In genomic region chr13:73177017-73177416, GRCh38 we compare ENCODE assay signal across 18 cellular contexts.
A peak's percentile ranks its signal among the peaks of the same experiment; 100 is the strongest.
DNase-seq lines count a peak whose midpoint lies in the region; TF ChIP-seq lines count a peak whose summit lies in the region.
"Had no signal": no experiment of that assay in that cellular context is flagged by ENCODE, and none has a peak within 500 bp of the region (broad histone marks: within the 10 kb centered on the region; RNA-seq: fewer than 3 reads in every experiment).

No MANE protein-coding gene starts in this region.

- H3K9ac ChIP-seq in mammary epithelial cell (ENCODE audit: insufficient read depth, low read length): no peak overlapping the region

- no peaks in the 10 kb centered on the region for H3K79me2 ChIP-seq in mammary epithelial cell (ENCODE audit: insufficient read depth, low read length)

- peaks cover 8% of the 10 kb centered on the region for H3K4me1 ChIP-seq in mammary epithelial cell (ENCODE audit: insufficient read depth, low read length)
- peaks cover 0 to 41% (median 2%) of the 10 kb centered on the region in 3 donors for H3K4me1 ChIP-seq in esophagus squamous epithelium
- no peaks in the 10 kb centered on the region for H3K4me1 ChIP-seq in SJCRH30

- no peaks in the 10 kb centered on the region for H3K27me3 Mint-ChIP-seq in MCF 10A (ENCODE audit: insufficient read depth, unreplicated experiment)
- no peaks in the 10 kb centered on the region for H3K27me3 Mint-ChIP-seq in mesothelial cell of epicardium (ENCODE audit: low read depth)
- H3K27me3 Mint-ChIP-seq: CD4-positive, alpha-beta T cell had no signal

- H3K4me3 ChIP-seq in mammary epithelial cell (replicated peaks in 1 of 3; ENCODE audit: insufficient read depth in 1 of 3, low read depth in 2 of 3, low read length in 3 of 3) (no peak overlapping the region), esophagus squamous epithelium (no peak overlapping the region), SJCRH30 (no peak overlapping the region)
- H3K4me3 ChIP-seq: A549, GM23338 had no signal

- H3K27ac Mint-ChIP-seq in MCF 10A (ENCODE audit: low read depth, unreplicated experiment): no peak overlapping the region
- peak overlapping the region; percentile 27 for H3K27ac Mint-ChIP-seq in mesothelial cell of epicardium
- H3K27ac Mint-ChIP-seq: CD4-positive, alpha-beta T cell; GM23338 had no signal

- H3K27ac ChIP-seq in mammary epithelial cell (ENCODE audit: insufficient read depth, low read depth, low read length) (no peak overlapping the region), esophagus squamous epithelium (peak overlapping the region in 3 of 4 donors; percentile 9 to 89 (median 57)), SJCRH30 (no peak overlapping the region)
- H3K27ac ChIP-seq: 22Rv1, A549, C4-2B, HL-60 had no signal

- H4K20me1 ChIP-seq in mammary epithelial cell (ENCODE audit: insufficient read depth, low read length): no peaks in the 10 kb centered on the region

- TF ChIP-seq CTCF in mammary epithelial cell (conservative IDR thresholded peaks at IDR 0.05 in 1 of 2, IDR thresholded peaks at IDR 0.05 in 1 of 2; ENCODE audit: extremely low read depth in 1 of 2, insufficient read depth in 1 of 2, low read depth in 1 of 2, low read length in 2 of 2) (no peak), MCF 10A (IDR thresholded peaks at IDR 0.05; ENCODE audit: unreplicated experiment) (no peak), esophagus squamous epithelium (IDR thresholded peaks at IDR 0.05) (no peak), mesothelial cell of epicardium (IDR thresholded peaks at IDR 0.05; ENCODE audit: unreplicated experiment) (no peak)

- in situ Hi-C loops in mammary epithelial cell (cut with MboI; ENCODE audit: low sequenced_read_pairs in 2 of 2): no loop called here

- H3K36me3 ChIP-seq in mammary epithelial cell (ENCODE audit: insufficient read depth, low read length) (no peaks in the 10 kb centered on the region), esophagus squamous epithelium (no peaks in the 10 kb centered on the region), SJCRH30 (no peaks in the 10 kb centered on the region)

- H3K4me3 Mint-ChIP-seq in MCF 10A (ENCODE audit: unreplicated experiment) (no peak overlapping the region), mesothelial cell of epicardium (no peak overlapping the region)
- H3K4me3 Mint-ChIP-seq: CD4-positive, alpha-beta T cell; GM23338 had no signal

- WGBS in mammary epithelial cell (ENCODE audit: low coverage, missing lambda C conversion rate): 8% methylated on average over 1 of the region's 1 CpG
- 31 to 88% methylated on average over 1 of the region's 1 CpG for WGBS in esophagus squamous epithelium, 2 donors

- H3K4me2 ChIP-seq in mammary epithelial cell (ENCODE audit: insufficient read depth, low read depth, low read length): no peak overlapping the region
- H3K4me2 ChIP-seq: A549, GM23338 had no signal

- H3K9me3 Mint-ChIP-seq in MCF 10A (ENCODE audit: unreplicated experiment) (no peaks in the 10 kb centered on the region), mesothelial cell of epicardium (peaks cover 12% of the 10 kb centered on the region)
- H3K9me3 Mint-ChIP-seq: CD4-positive, alpha-beta T cell; GM23338 had no signal

- H3K27me3 ChIP-seq in mammary epithelial cell (ENCODE audit: insufficient read depth, low read length) (no peaks in the 10 kb centered on the region), esophagus squamous epithelium (no peaks in the 10 kb centered on the region), SJCRH30 (no peaks in the 10 kb centered on the region)

- H3K36me3 Mint-ChIP-seq in MCF 10A (ENCODE audit: insufficient read depth, unreplicated experiment) (no peaks in the 10 kb centered on the region), mesothelial cell of epicardium (peaks cover 2% of the 10 kb centered on the region)

- CTCF ChIA-PET in mammary epithelial cell (lab: Charles Lee; ENCODE audit: low non-redundant PET) (interaction anchor here (0.6 kb wide), 1 partner anchor 517 kb away, joined by 3 read pairs; no protein-coding TSS in a partner anchor), MCF 10A (lab: Yijun Ruan, JAX) (interaction anchor here (0.7 kb wide), 1 partner anchor 533 kb away, joined by 3 read pairs; no protein-coding TSS in a partner anchor)

- dilution Hi-C loops in mammary epithelial cell (cut with HindIII; ENCODE audit: low sequenced_read_pairs): no loop called here

- peaks cover 7% of the 10 kb centered on the region for H3K4me1 Mint-ChIP-seq in MCF 10A (ENCODE audit: insufficient read depth, unreplicated experiment)
- H3K4me1 Mint-ChIP-seq in mesothelial cell of epicardium: peaks cover 28% of the 10 kb centered on the region

- POLR2A ChIA-PET in MCF 10A (lab: Yijun Ruan, JAX): interaction anchor here (0.5 to 1.9 kb wide), 9 partner anchors 9 to 191 kb away, joined by 3 to 6 read pairs (median 3); partner anchors contain the start of gene KLF5

- no peak overlapping the region for H2AFZ ChIP-seq in mammary epithelial cell (ENCODE audit: low read depth, low read length)
- H2AFZ ChIP-seq: GM23338 had no signal

- BruUV-seq in mammary epithelial cell (replicated peaks; lab: Mats Ljungman, UMichigan) (no TSS peak), MCF 10A (replicated peaks; lab: Mats Ljungman, UMichigan) (no TSS peak)

- no peak for TF ChIP-seq POLR2A in esophagus squamous epithelium (IDR thresholded peaks at IDR 0.05)

- peak; percentile 46 for DNase-seq in mammary epithelial cell
- DNase-seq in MCF 10A (ENCODE audit: unreplicated experiment): no peak
- no peak for DNase-seq in esophagus squamous epithelium (lab: John Stamatoyannopoulos, UW)
- DNase-seq in mesothelial cell of epicardium (ENCODE audit: low spot score in 2 of 2, unreplicated experiment in 2 of 2): no peak
- DNase-seq in islet precursor cell: no peak
- no peak for DNase-seq in RKO (ENCODE audit: low spot score)
- DNase-seq in SJCRH30: no peak
- DNase-seq: AML-193; Caco-2; CD4-positive, alpha-beta T cell; DMS79; GDM1; HCEC 1CT had no signal

- intact Hi-C loops in mammary epithelial cell (cut with micrococcal nuclease) (no loop called here), MCF 10A (cut with micrococcal nuclease) (no loop called here), esophagus squamous epithelium (cut with DNase I) (no loop called here)

- H3K9me3 ChIP-seq in mammary epithelial cell (replicated peaks; ENCODE audit: insufficient read depth, low read length) (no peaks in the 10 kb centered on the region), esophagus squamous epithelium (no peaks in the 10 kb centered on the region), SJCRH30 (replicated peaks) (no peaks in the 10 kb centered on the region)
- H3K9me3 ChIP-seq: A549, Caco-2 had no signal

Comparison
In these comparisons a context has a peak if more than half of its experiments do, and no peak if none do; other contexts are left out.
1. H3K27ac ChIP-seq: peak in esophagus squamous epithelium (3 of 4); none in mammary epithelial cell (single experiment) and SJCRH30 (single experiment).